1 cellular context compared by ENCODE assay signal in the genomic region with DNA sequence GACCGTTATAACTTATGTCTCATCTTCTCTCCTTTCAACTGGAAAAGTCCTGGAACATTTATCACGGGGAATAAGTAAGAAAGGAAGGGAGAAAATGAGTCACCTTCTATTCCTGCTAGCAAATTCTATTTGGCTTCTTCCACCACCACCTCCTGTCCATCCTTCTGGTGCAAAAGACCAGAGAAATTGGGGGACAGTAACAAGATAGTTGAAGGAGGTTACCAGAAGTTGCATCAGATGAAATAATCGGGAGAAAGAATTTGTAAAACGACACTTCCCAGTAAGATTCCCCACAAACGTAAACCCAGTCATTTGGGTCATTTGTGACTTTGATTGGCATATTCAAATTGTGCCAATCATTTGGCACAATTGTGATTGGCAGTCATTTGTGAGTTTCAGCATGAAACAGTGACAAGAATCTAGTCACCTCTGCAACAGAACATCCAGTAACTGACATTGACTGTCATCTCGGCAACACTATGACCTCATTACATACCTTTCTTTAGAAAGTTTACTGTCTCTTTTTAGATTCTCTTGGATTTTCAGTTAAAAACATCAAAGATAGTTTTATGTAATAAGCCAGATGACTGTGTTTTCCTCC.
TF ChIP-seq lines count a peak whose summit lies in the region.

No MANE protein-coding gene starts in this region.

TF ChIP-seq in K562, 482 proteins besides CTCF, POLR2A, EP300 and RAD21 (continued from another document and continues in another):
- TF ChIP-seq ZNF740 (CRISPR knock-in tag; IDR thresholded peaks at IDR 0.05) (no peak), ZNF740 (tag; IDR thresholded peaks at IDR 0.05) (peak in 1 of 2 experiments; percentile 86; a peak in 2 of 4 replicates), SIN3B (IDR thresholded peaks at IDR 0.05; ENCODE audit: low read depth) (no peak), JUNB (CRISPR knock-in tag; conservative IDR thresholded peaks at IDR 0.05) (0 out of 2 replicates have a peak, but pooled peaks have one; percentile 42), POU5F1 (IDR thresholded peaks at IDR 0.05; ENCODE audit: borderline replicate concordance, low read depth, low read length, partially characterized antibody) (no peak), NBN (IDR thresholded peaks at IDR 0.05; ENCODE audit: low read depth) (peak; percentile 58; the same call in 1 of the 2 replicates), DDX20 (tag; IDR thresholded peaks at IDR 0.05; ENCODE audit: low read depth) (peak; percentile 73), RHOXF2B (CRISPR knock-in tag; conservative IDR thresholded peaks at IDR 0.05) (0 out of 2 replicates have a peak, but pooled peaks have one; percentile 9), CXXC5 (CRISPR knock-in tag; IDR thresholded peaks at IDR 0.05) (peak; percentile 75), ZNF24 (IDR thresholded peaks at IDR 0.05) (peak; percentile 62; the same call in 1 of the 2 replicates), CREM (IDR thresholded peaks at IDR 0.05; ENCODE audit: low read depth) (0 out of 2 replicates have a peak, but pooled peaks have one; percentile 25), MNT (conservative IDR thresholded peaks at IDR 0.05) (no peak), NR2C1 (IDR thresholded peaks at IDR 0.05) (peak; percentile 10; the same call in 1 of the 2 replicates), NR2C1 (tag; IDR thresholded peaks at IDR 0.05) (peak; percentile 73), ZNF253 (CRISPR knock-in tag; conservative IDR thresholded peaks at IDR 0.05) (no peak), AFF1 (IDR thresholded peaks at IDR 0.05; ENCODE audit: low read depth in 1 of 2, partially characterized antibody in 2 of 2) (peak; percentile 66 to 90), GABPA (tag; conservative IDR thresholded peaks at IDR 0.05; ENCODE audit: low read depth) (no peak; the same call in 1 of the 2 replicates), HCFC1 (IDR thresholded peaks at IDR 0.05; ENCODE audit: low read depth, low read length) (no peak), MTA2 (IDR thresholded peaks at IDR 0.05; ENCODE audit: low read depth) (no peak; the same call in 1 of the 2 replicates), ZNF134 (CRISPR knock-in tag; conservative IDR thresholded peaks at IDR 0.05) (peak; percentile 88), TOE1 (IDR thresholded peaks at IDR 0.05; ENCODE audit: borderline replicate concordance) (peak; percentile 52; the same call in 1 of the 2 replicates), TOE1 (CRISPR knock-in tag; IDR thresholded peaks at IDR 0.05; ENCODE audit: borderline replicate concordance, low read depth) (0 out of 2 replicates have a peak, but pooled peaks have one; percentile 38), YBX1 (IDR thresholded peaks at IDR 0.05) (no peak), IRF1 (CRISPR knock-in tag; IDR thresholded peaks at IDR 0.05; ENCODE audit: borderline replicate concordance) (no peak), ZFP91 (CRISPR knock-in tag; IDR thresholded peaks at IDR 0.05) (no peak), ZNF780A (CRISPR knock-in tag; IDR thresholded peaks at IDR 0.05) (no peak), ZNF263 (CRISPR knock-in tag; IDR thresholded peaks at IDR 0.05; ENCODE audit: borderline replicate concordance) (no peak), CHAMP1 (IDR thresholded peaks at IDR 0.05) (0 out of 2 replicates have a peak, but pooled peaks have one; percentile 10), KHSRP (IDR thresholded peaks at IDR 0.05) (0 out of 2 replicates have a peak, but pooled peaks have one; percentile 20), RBFOX2 (IDR thresholded peaks at IDR 0.05; ENCODE audit: low read depth, low read length) (peak; percentile 64), NFRKB (IDR thresholded peaks at IDR 0.05; ENCODE audit: low read depth) (0 out of 2 replicates have a peak, but pooled peaks have one; percentile 87)
- TF ChIP-seq, protein P1, sequence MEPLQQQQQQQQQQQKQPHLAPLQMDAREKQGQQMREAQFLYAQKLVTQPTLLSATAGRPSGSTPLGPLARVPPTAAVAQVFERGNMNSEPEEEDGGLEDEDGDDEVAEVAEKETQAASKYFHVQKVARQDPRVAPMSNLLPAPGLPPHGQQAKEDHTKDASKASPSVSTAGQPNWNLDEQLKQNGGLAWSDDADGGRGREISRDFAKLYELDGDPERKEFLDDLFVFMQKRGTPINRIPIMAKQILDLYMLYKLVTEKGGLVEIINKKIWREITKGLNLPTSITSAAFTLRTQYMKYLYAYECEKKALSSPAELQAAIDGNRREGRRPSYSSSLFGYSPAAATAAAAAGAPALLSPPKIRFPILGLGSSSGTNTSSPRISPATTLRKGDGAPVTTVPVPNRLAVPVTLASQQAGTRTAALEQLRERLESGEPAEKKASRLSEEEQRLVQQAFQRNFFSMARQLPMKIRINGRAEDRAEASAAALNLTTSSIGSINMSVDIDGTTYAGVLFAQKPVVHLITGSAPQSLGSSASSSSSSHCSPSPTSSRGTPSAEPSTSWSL (CRISPR knock-in tag; IDR thresholded peaks at IDR 0.05; ENCODE audit: borderline replicate concordance): no peak; the same call in 1 of the 2 replicates
- TF ChIP-seq, protein P2, sequence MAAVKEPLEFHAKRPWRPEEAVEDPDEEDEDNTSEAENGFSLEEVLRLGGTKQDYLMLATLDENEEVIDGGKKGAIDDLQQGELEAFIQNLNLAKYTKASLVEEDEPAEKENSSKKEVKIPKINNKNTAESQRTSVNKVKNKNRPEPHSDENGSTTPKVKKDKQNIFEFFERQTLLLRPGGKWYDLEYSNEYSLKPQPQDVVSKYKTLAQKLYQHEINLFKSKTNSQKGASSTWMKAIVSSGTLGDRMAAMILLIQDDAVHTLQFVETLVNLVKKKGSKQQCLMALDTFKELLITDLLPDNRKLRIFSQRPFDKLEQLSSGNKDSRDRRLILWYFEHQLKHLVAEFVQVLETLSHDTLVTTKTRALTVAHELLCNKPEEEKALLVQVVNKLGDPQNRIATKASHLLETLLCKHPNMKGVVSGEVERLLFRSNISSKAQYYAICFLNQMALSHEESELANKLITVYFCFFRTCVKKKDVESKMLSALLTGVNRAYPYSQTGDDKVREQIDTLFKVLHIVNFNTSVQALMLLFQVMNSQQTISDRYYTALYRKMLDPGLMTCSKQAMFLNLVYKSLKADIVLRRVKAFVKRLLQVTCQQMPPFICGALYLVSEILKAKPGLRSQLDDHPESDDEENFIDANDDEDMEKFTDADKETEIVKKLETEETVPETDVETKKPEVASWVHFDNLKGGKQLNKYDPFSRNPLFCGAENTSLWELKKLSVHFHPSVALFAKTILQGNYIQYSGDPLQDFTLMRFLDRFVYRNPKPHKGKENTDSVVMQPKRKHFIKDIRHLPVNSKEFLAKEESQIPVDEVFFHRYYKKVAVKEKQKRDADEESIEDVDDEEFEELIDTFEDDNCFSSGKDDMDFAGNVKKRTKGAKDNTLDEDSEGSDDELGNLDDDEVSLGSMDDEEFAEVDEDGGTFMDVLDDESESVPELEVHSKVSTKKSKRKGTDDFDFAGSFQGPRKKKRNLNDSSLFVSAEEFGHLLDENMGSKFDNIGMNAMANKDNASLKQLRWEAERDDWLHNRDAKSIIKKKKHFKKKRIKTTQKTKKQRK (IDR thresholded peaks at IDR 0.05; ENCODE audit: borderline replicate concordance, low read depth, low read length): no peak
- TF ChIP-seq, protein P3, sequence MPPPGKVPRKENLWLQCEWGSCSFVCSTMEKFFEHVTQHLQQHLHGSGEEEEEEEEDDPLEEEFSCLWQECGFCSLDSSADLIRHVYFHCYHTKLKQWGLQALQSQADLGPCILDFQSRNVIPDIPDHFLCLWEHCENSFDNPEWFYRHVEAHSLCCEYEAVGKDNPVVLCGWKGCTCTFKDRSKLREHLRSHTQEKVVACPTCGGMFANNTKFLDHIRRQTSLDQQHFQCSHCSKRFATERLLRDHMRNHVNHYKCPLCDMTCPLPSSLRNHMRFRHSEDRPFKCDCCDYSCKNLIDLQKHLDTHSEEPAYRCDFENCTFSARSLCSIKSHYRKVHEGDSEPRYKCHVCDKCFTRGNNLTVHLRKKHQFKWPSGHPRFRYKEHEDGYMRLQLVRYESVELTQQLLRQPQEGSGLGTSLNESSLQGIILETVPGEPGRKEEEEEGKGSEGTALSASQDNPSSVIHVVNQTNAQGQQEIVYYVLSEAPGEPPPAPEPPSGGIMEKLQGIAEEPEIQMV (tag; conservative IDR thresholded peaks at IDR 0.05; ENCODE audit: low read depth): peak; percentile 60; the same call in 1 of the 2 replicates
- TF ChIP-seq, protein P4, sequence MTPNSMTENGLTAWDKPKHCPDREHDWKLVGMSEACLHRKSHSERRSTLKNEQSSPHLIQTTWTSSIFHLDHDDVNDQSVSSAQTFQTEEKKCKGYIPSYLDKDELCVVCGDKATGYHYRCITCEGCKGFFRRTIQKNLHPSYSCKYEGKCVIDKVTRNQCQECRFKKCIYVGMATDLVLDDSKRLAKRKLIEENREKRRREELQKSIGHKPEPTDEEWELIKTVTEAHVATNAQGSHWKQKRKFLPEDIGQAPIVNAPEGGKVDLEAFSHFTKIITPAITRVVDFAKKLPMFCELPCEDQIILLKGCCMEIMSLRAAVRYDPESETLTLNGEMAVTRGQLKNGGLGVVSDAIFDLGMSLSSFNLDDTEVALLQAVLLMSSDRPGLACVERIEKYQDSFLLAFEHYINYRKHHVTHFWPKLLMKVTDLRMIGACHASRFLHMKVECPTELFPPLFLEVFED (CRISPR knock-in tag; conservative IDR thresholded peaks at IDR 0.05): no peak
